Comparison of ENCODE assay signal across 8 cellular contexts in genomic region chr3:195909645-195910498, GRCh38. TPM values are rescaled to one million over a fixed set of nuclear protein-coding genes. Genes with fewer than 3 reads are reported as not detected.
A peak's percentile ranks its signal among the peaks of the same experiment; 100 is the strongest.
DNase-seq lines count a peak whose midpoint lies in the region; ATAC-seq, FAIRE-seq and TF ChIP-seq lines count a peak whose summit lies in the region.

No MANE protein-coding gene starts in this region.

- in situ Hi-C loops in T47D (cut with HindIII; ENCODE audit: low pct_unique_long_range_greater_than_20kb, low sequenced_read_pairs), result no loop called here

- peak overlapping the region; percentile 69 to 83 for H3K4me3 ChIP-seq in small intestine (ENCODE audit: low read depth in 1 of 2, low read length in 2 of 2)

- no peaks in the 10 kb centered on the region for H3K9me3 ChIP-seq in small intestine (ENCODE audit: control insufficient read depth, low read depth)

- peaks cover 4 to 7% of the 10 kb centered on the region in 2 donors for H3K4me1 ChIP-seq in small intestine (ENCODE audit: control insufficient read depth in 2 of 2, insufficient read depth in 1 of 2, low read depth in 1 of 2, low read length in 1 of 2)

- no peak for FAIRE-seq in small intestine (lab: Jason Lieb, UNC)

- H3K27me3 ChIP-seq in small intestine (ENCODE audit: control insufficient read depth in 2 of 2, insufficient read depth in 2 of 2, low read length in 2 of 2), result no peaks in the 10 kb centered on the region

- ATAC-seq in GM18498 (IDR thresholded peaks at IDR 0.05; ENCODE audit: unreplicated experiment), result peak; percentile 45
- ATAC-seq in HG02970 (IDR thresholded peaks at IDR 0.05; ENCODE audit: low FRiP score, unreplicated experiment), result peak; percentile 31
- ATAC-seq in GM18873 (IDR thresholded peaks at IDR 0.05; ENCODE audit: low FRiP score, unreplicated experiment), result no peak

- no peak for TF ChIP-seq CTCF in VCaP (conservative IDR thresholded peaks at IDR 0.05)

- DNase-seq in NCI-H2081 treated with DMSO at 0.1 percent for 48 hours (lab: John Stamatoyannopoulos, UW) (peak; percentile 25), T47D (ENCODE audit: low read depth in 1 of 2, low spot score in 1 of 2) (peak; percentile 98 to 99), iPS-NIHi11 (ENCODE audit: low spot score) (peak; percentile 94), small intestine (peak; percentile 85)

- WGBS in small intestine, 3 donors, result 15 to 29% (median 16%) methylated on average over 35 to 68 of the region's 68 CpGs

- H3K36me3 ChIP-seq in small intestine (ENCODE audit: control insufficient read depth in 2 of 2, insufficient read depth in 2 of 2, low read length in 2 of 2), result no peaks in the 10 kb centered on the region

- peak overlapping the region; percentile 96 for H3K27ac ChIP-seq in VCaP
- H3K27ac ChIP-seq in small intestine (ENCODE audit: low read depth in 1 of 2, low read length in 1 of 2), result peak overlapping the region; percentile 6 to 21

RNA-seq across cellular contexts. Expression of gene TNK2, which starts 1.5 kb away (rescaled TPM):
- 10 to 100 TPM in 2 of 3 donors, 1 to 10 TPM in 1; 6.7 to 17.8 (median 14.6) TPM for polyA plus RNA-seq in small intestine

Comparison
In these comparisons a context has a peak if more than half of its experiments do, and no peak if none do; other contexts are left out.
1. DNase-seq: peak in every context shown above with its lines; median percentile 98 in T47D; 94 in iPS-NIHi11; 85 in small intestine; 25 in NCI-H2081 treated with DMSO at 0.1 percent for 48 hours.